9 cellular contexts compared by ENCODE assay signal in the genomic region with DNA sequence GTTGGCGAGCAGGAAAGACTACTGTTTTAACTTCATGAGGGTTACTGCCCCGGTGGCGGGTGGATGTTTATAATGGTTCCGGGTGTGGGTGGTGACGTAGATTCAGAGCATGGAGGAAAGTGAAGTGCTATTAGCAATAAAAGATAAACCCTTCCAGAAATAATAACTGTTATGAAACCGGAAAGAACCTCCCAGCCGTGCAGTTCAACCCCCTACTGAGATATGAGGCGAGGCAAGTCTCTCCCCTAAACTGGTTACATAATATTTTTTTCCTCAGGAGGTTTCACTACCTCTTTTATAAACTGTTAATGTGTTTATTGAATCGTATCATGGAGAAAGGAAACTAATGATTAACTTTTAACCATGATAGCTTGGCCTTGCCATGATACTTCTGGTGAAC. TPM values are rescaled to one million over a fixed set of nuclear protein-coding genes. Genes with fewer than 3 reads are reported as not detected.
DNase-seq lines count a peak whose midpoint lies in the region; ATAC-seq lines count a peak whose summit lies in the region.
"Had no signal": no experiment of that assay in that cellular context is flagged by ENCODE, and none has a peak within 500 bp of the region (broad histone marks: within the 10 kb centered on the region; RNA-seq: fewer than 3 reads in every experiment).

No MANE protein-coding gene starts in this region.

- no peaks in the 10 kb centered on the region for H4K20me1 ChIP-seq in GM23248 (ENCODE audit: insufficient read depth)

- H3K4me2 ChIP-seq in GM23248 (ENCODE audit: unreplicated experiment) = no peak overlapping the region

- no peaks in the 10 kb centered on the region for H3K27me3 ChIP-seq in GM23248 (replicated peaks; ENCODE audit: insufficient read depth)

- no peaks in the 10 kb centered on the region for H3K4me1 ChIP-seq in GM23248 (ENCODE audit: insufficient read depth)

- H3K27ac Mint-ChIP-seq in memory B cell = peak overlapping the region; percentile 85
- H3K27ac Mint-ChIP-seq in activated T-cell treated with anti-CD3 and anti-CD28 coated beads, Interleukin-2, amount 50 U/mL, for 72 hours = no peak overlapping the region
- H3K27ac Mint-ChIP-seq: natural killer cell had no signal

- H3K4me3 ChIP-seq in GM23248 = no peak overlapping the region

- peak overlapping the region; percentile 68 for H3K4me3 Mint-ChIP-seq in memory B cell
- no peak overlapping the region for H3K4me3 Mint-ChIP-seq in activated T-cell treated with anti-CD3 and anti-CD28 coated beads, Interleukin-2, amount 50 U/mL, for 72 hours
- H3K4me3 Mint-ChIP-seq: natural killer cell had no signal

- H3K36me3 ChIP-seq in GM23248 (ENCODE audit: low read depth) = no peaks in the 10 kb centered on the region

- no peaks in the 10 kb centered on the region for H3K9me3 ChIP-seq in GM23248 (ENCODE audit: low read depth)

- no peaks in the 10 kb centered on the region for H3K9me2 ChIP-seq in GM23248 (ENCODE audit: insufficient read depth)

- H3K36me3 Mint-ChIP-seq in memory B cell = peaks cover 4% of the 10 kb centered on the region
- H3K36me3 Mint-ChIP-seq in activated T-cell treated with anti-CD3 and anti-CD28 coated beads, Interleukin-2, amount 50 U/mL, for 72 hours (ENCODE audit: insufficient read depth in 2 of 2) = peaks cover 5 to 8% of the 10 kb centered on the region in 2 donors
- H3K36me3 Mint-ChIP-seq: natural killer cell had no signal

- H3K27me3 Mint-ChIP-seq in memory B cell = peaks cover 13% of the 10 kb centered on the region
- H3K27me3 Mint-ChIP-seq in activated T-cell treated with anti-CD3 and anti-CD28 coated beads, Interleukin-2, amount 50 U/mL, for 72 hours (ENCODE audit: low read depth) = no peaks in the 10 kb centered on the region

- H3K9ac ChIP-seq in GM23248 = no peak overlapping the region

- H3K27ac ChIP-seq in GM23248 = no peak overlapping the region

- H3F3A ChIP-seq in GM23248 (ENCODE audit: insufficient read depth) = no peaks in the 10 kb centered on the region

- 81 to 84% methylated on average over 9 of the region's 9 CpGs for WGBS in GM23248 (ENCODE audit: low coverage in 1 of 2, low lambda C conversion rate in 2 of 2, missing lambda C conversion rate in 2 of 2), 2 experiments

- ATAC-seq in GM18508 (IDR thresholded peaks at IDR 0.05; ENCODE audit: insufficient read depth, unreplicated experiment) (peak; percentile 85), HG02678 (IDR thresholded peaks at IDR 0.05; ENCODE audit: unreplicated experiment) (peak; percentile 78), memory B cell (ENCODE audit: low read depth) (peak; percentile 89)
- no peak for ATAC-seq in activated T-cell treated with anti-CD3 and anti-CD28 coated beads, Interleukin-2, amount 50 U/mL, for 72 hours (replicated peaks in 1 of 2)

- H2AFZ ChIP-seq in GM23248 = no peak overlapping the region

- peaks cover 5% of the 10 kb centered on the region for H3K9me3 Mint-ChIP-seq in memory B cell
- H3K9me3 Mint-ChIP-seq in activated T-cell treated with anti-CD3 and anti-CD28 coated beads, Interleukin-2, amount 50 U/mL, for 72 hours = peaks cover 5 to 7% of the 10 kb centered on the region in 2 donors

- H3K79me2 ChIP-seq in GM23248 (ENCODE audit: insufficient read depth) = no peaks in the 10 kb centered on the region

- H3K4me1 Mint-ChIP-seq in memory B cell = peaks cover 40% of the 10 kb centered on the region
- peaks cover 11% of the 10 kb centered on the region for H3K4me1 Mint-ChIP-seq in activated T-cell treated with anti-CD3 and anti-CD28 coated beads, Interleukin-2, amount 50 U/mL, for 72 hours (ENCODE audit: low read depth)

- in situ Hi-C loops in GM23248 (cut with MboI) = no loop called here

- peak; percentile 97 for DNase-seq in NOMO-1 treated with dmso at 0.1 percent for 144 hours (lab: John Stamatoyannopoulos, UW; ENCODE audit: unreplicated experiment)
- DNase-seq in memory B cell (ENCODE audit: low spot score in 2 of 2) = peak; percentile 43 to 77
- no peak for DNase-seq in foreskin melanocyte
- DNase-seq in epidermal melanocyte (ENCODE audit: insufficient read length, low spot score) = no peak
- DNase-seq in activated T-cell treated with anti-CD3 and anti-CD28 coated beads, Interleukin-2, amount 50 U/mL, for 72 hours = no peak
- DNase-seq in GM23248 = no peak
- DNase-seq: natural killer cell had no signal

RNA-seq across cellular contexts. Expression of gene STIM2, which starts 33.9 kb away (rescaled TPM):
- 10 to 100 TPM; 39.6 to 47.0 TPM for total RNA-seq in activated T-cell treated with anti-CD3 and anti-CD28 coated beads, Interleukin-2, amount 50 U/mL, for 72 hours
- 13.8 and 16.7 TPM in 2 replicates for total RNA-seq in GM23248 (2014; rRNA removed; shearing (Covaris generic))
- 10.7 and 10.8 TPM in 2 replicates for polyA plus RNA-seq in GM23248 (2016; fragmentation: Nextera tagmentation; extraction: Ambion mirVana)

Comparison
In these comparisons a context has a peak if more than half of its experiments do, and no peak if none do; other contexts are left out.
1. ATAC-seq: peak in GM18508 (single experiment), HG02678 (single experiment) and memory B cell (single experiment); none in activated T-cell treated with anti-CD3 and anti-CD28 coated beads, Interleukin-2, amount 50 U/mL, for 72 hours (0 of 2).
2. DNase-seq: peak in NOMO-1 treated with dmso at 0.1 percent for 144 hours (single experiment) and memory B cell (2 of 2); none in foreskin melanocyte (single experiment), epidermal melanocyte (single experiment), activated T-cell treated with anti-CD3 and anti-CD28 coated beads, Interleukin-2, amount 50 U/mL, for 72 hours (0 of 2) and GM23248 (single experiment).